8 cellular contexts compared by ENCODE assay signal in the genomic region with DNA sequence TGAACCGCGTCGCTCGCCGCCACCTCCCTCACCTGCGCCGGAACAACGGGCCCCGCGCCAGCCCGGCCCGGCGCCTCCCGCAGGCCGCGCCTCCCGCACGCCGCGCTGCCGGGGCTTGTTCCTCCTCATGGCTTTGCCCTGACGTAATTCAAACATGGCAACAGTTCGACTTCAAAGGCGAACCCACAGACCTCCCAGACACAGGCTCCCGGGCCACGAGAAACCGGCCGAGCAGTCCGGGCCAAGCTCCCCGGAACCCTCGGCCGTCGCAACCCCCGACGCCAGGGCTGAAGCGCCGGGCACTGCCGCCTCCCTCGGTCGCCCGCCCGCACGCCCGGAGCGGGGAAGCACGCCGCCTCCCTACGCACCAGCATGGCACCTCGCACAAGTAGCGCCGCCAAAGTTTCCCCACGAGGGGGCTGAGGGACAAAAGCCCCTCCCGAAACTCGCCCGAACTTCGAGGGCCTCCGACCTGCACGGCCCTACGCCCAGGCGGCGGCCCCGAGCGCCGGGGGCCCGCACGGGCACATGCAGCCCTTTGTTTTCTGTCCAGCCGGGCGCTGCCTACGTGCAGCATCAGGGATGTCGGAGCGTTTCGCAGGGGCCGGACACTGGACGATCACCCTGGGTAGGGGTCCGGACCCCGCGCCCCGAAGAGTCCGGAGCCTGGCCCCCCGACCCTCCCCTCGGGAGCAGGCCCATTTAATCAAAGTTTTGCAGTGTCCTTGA. TPM values are rescaled to one million over a fixed set of nuclear protein-coding genes. Genes with fewer than 3 reads are reported as not detected.
DNase-seq lines count a peak whose midpoint lies in the region; ATAC-seq lines count a peak whose summit lies in the region.

No MANE protein-coding gene starts in this region.

- no peaks in the 10 kb centered on the region for H3K9me3 ChIP-seq in effector memory CD4-positive, alpha-beta T cell (ENCODE audit: control insufficient read depth, low read length)

- H3K4me3 ChIP-seq in effector memory CD4-positive, alpha-beta T cell (ENCODE audit: insufficient read depth, low read depth, low read length, poor library complexity, severe bottlenecking): peak overlapping the region; percentile 89

- H3K36me3 ChIP-seq in effector memory CD4-positive, alpha-beta T cell (ENCODE audit: control insufficient read depth, insufficient read depth, low read length): no peaks in the 10 kb centered on the region

- peaks cover 8% of the 10 kb centered on the region for H3K4me1 ChIP-seq in effector memory CD4-positive, alpha-beta T cell (ENCODE audit: control insufficient read depth, insufficient read depth, low read length, poor library complexity, severe bottlenecking)

- H3K27ac ChIP-seq in effector memory CD4-positive, alpha-beta T cell (ENCODE audit: insufficient read depth, low read length, poor library complexity, severe bottlenecking): peak overlapping the region; percentile 94

- DNase-seq in NCI-H82 (lab: John Stamatoyannopoulos, UW) (peak; percentile 67), NCI-H82 treated with DMSO at 0.1 percent for 48 hours (lab: John Stamatoyannopoulos, UW; ENCODE audit: unreplicated experiment) (no peak), NCI-H510A (lab: John Stamatoyannopoulos, UW) (peak; percentile 15), mesenteric fat pad (ENCODE audit: low spot score) (peak; percentile 90)
- peak; percentile 40 to 57 for DNase-seq in activated CD8-positive, alpha-beta memory T cell treated with anti-CD3 and anti-CD28 coated beads for 1 hour (ENCODE audit: extremely low read depth in 1 of 2, low read depth in 1 of 2)
- peak; percentile 63 to 72 (median 72) for DNase-seq in effector memory CD4-positive, alpha-beta T cell
- DNase-seq in stimulated activated CD8-positive, alpha-beta memory T cell treated with anti-CD3 and anti-CD28 coated beads, Interleukin-15, amount 100 ng/mL, for 24 hours (ENCODE audit: low read depth): peak; percentile 32

- no peaks in the 10 kb centered on the region for H3K27me3 ChIP-seq in effector memory CD4-positive, alpha-beta T cell (replicated peaks; ENCODE audit: control insufficient read depth, insufficient read depth, low read length, poor library complexity, severe bottlenecking)

- ATAC-seq in HG02943 (IDR thresholded peaks at IDR 0.05; ENCODE audit: low read depth, unreplicated experiment): peak; percentile 33

RNA-seq across cellular contexts. Expression of a gene that starts 1.7 kb away (rescaled TPM):
- total RNA-seq in mesenteric fat pad: 21.9 TPM
